Comparison of ENCODE assay signal across 17 cellular contexts in genomic region chr4:133559987-133560386, GRCh38.
A peak's percentile ranks its signal among the peaks of the same experiment; 100 is the strongest.
DNase-seq lines count a peak whose midpoint lies in the region; ATAC-seq, FAIRE-seq and TF ChIP-seq lines count a peak whose summit lies in the region.
"Had no signal": no experiment of that assay in that cellular context is flagged by ENCODE, and none has a peak within 500 bp of the region (broad histone marks: within the 10 kb centered on the region; RNA-seq: fewer than 3 reads in every experiment).

No MANE protein-coding gene starts in this region.

- no peaks in the 10 kb centered on the region for H3K36me3 Mint-ChIP-seq in WTC11

- H3K4me2 ChIP-seq in DND-41 (ENCODE audit: insufficient read depth, low read length) = no peak overlapping the region
- no peak overlapping the region for H3K4me2 ChIP-seq in HepG2 (ENCODE audit: low read depth, low read length)

- no peak overlapping the region for H3K4me3 Mint-ChIP-seq in WTC11
- H3K4me3 Mint-ChIP-seq: H9 had no signal

- POLR2A ChIA-PET in WTC11 (lab: Charles Lee) (no interaction called here), HepG2 (lab: Yijun Ruan, JAX) (no interaction called here)

- H3K36me3 ChIP-seq in DND-41 (ENCODE audit: insufficient read depth, low read length) (no peaks in the 10 kb centered on the region), HepG2 (replicated peaks in 1 of 2; ENCODE audit: control insufficient read depth in 1 of 2, insufficient read depth in 2 of 2, low read length in 2 of 2) (no peaks in the 10 kb centered on the region)

- in situ Hi-C loops in HepG2 (cut with HindIII; ENCODE audit: extremely low pct_ligation_motif_present, low pct_unique_long_range_greater_than_20kb) = no loop called here

- DNase-seq in DND-41 = no peak
- DNase-seq in WTC11 (ENCODE audit: low spot score) = no peak
- DNase-seq in HepG2 (ENCODE audit: low spot score) = no peak
- DNase-seq in sciatic nerve (ENCODE audit: low spot score) = no peak
- no peak for DNase-seq in NCI-H1048 (lab: John Stamatoyannopoulos, UW)
- DNase-seq in RKO (ENCODE audit: low spot score) = no peak
- DNase-seq in Ammon's horn (ENCODE audit: low spot score) = no peak
- DNase-seq: C1 segment of cervical spinal cord, H9, NCI-H1436, NCI-H2029, NCI-H446 treated with DMSO at 0.1 percent for 48 hours, OCI-M1, SIG-M5 had no signal

- TF ChIP-seq POLR2A in HepG2 (IDR thresholded peaks at IDR 0.05; ENCODE audit: insufficient read depth in 1 of 2, low read depth in 2 of 2, low read length in 2 of 2) = no peak

- H3K9me3 ChIP-seq in DND-41 (ENCODE audit: insufficient read depth, low read length, severe bottlenecking) = no peaks in the 10 kb centered on the region
- H3K9me3 ChIP-seq in HepG2 (ENCODE audit: low read length) = no peaks in the 10 kb centered on the region

- H3K4me3 ChIP-seq in DND-41 (ENCODE audit: low read depth in 1 of 2, low read length in 2 of 2) = no peak overlapping the region
- no peak overlapping the region for H3K4me3 ChIP-seq in HepG2 (replicated peaks in 1 of 3; ENCODE audit: insufficient read depth in 1 of 3, low read depth in 2 of 3, low read length in 3 of 3)

- H2AFZ ChIP-seq in DND-41 (ENCODE audit: low read depth, low read length) = peak overlapping the region; percentile 42; the same call in 1 of the 2 replicates
- H2AFZ ChIP-seq in HepG2 (ENCODE audit: low read length) = no peak overlapping the region

- H4K20me1 ChIP-seq in DND-41 (ENCODE audit: insufficient read depth, low read length) (no peaks in the 10 kb centered on the region), HepG2 (ENCODE audit: insufficient read depth, low read length) (no peaks in the 10 kb centered on the region)

- H3K9me3 Mint-ChIP-seq in WTC11 = peaks cover 4% of the 10 kb centered on the region; the same call in 1 of the 2 replicates

- no peak overlapping the region for H3K27ac Mint-ChIP-seq in WTC11
- H3K27ac Mint-ChIP-seq: H9 had no signal

- intact Hi-C loops in HepG2 (cut with micrococcal nuclease; ENCODE audit: unreplicated experiment) = no loop called here
- intact Hi-C loops in sciatic nerve (cut with DNase I) = no loop called here

- no peak for TF ChIP-seq CTCF in DND-41 (IDR thresholded peaks at IDR 0.05; ENCODE audit: borderline replicate concordance, extremely low read depth, low read length, poor library complexity, severe bottlenecking)
- TF ChIP-seq CTCF in WTC11 (IDR thresholded peaks at IDR 0.05) = no peak
- TF ChIP-seq CTCF in HepG2 (CRISPR knock-in tag; IDR thresholded peaks at IDR 0.05) = no peak

- WGBS in HepG2 (ENCODE audit: low lambda C conversion rate) = 7% methylated on average over 5 of the region's 6 CpGs

- no peaks in the 10 kb centered on the region for H3K27me3 ChIP-seq in DND-41 (ENCODE audit: insufficient read depth, low read length, poor library complexity)
- H3K27me3 ChIP-seq in HepG2 (ENCODE audit: control insufficient read depth in 1 of 2, insufficient read depth in 2 of 2, low read length in 2 of 2) = no peaks in the 10 kb centered on the region

- no peak for TF ChIP-seq EP300 in HepG2 (IDR thresholded peaks at IDR 0.05; ENCODE audit: low read depth in 2 of 2, low read length in 2 of 2)
- TF ChIP-seq EP300 in HepG2 (CRISPR knock-in tag; IDR thresholded peaks at IDR 0.05; ENCODE audit: borderline replicate concordance) = no peak

- H3K4me1 ChIP-seq in DND-41 (ENCODE audit: insufficient read depth, low read length) (0 out of 2 replicates have a peak, but pooled peaks cover 3% of the 10 kb centered on the region), HepG2 (ENCODE audit: insufficient read depth, low read length) (no peaks in the 10 kb centered on the region)

- no TSS peak for BruUV-seq in HepG2 (replicated peaks; lab: Mats Ljungman, UMichigan)

- CTCF ChIA-PET in WTC11 (lab: Charles Lee) (no interaction called here), HepG2 (lab: Yijun Ruan, JAX; ENCODE audit: low intra/inter-chr PET ratio, low total read pairs) (no interaction called here)

- no peaks in the 10 kb centered on the region for H3K4me1 Mint-ChIP-seq in WTC11
- H3K4me1 Mint-ChIP-seq: H9 had no signal

- no peak overlapping the region for H3K27ac ChIP-seq in DND-41 (ENCODE audit: low read length)
- H3K27ac ChIP-seq in HepG2 (ENCODE audit: extremely low read length, insufficient read depth, low read length) = no peak overlapping the region

- H3K79me2 ChIP-seq in DND-41 (ENCODE audit: insufficient read depth, low read length) = no peaks in the 10 kb centered on the region
- H3K79me2 ChIP-seq in HepG2 (ENCODE audit: insufficient read depth, low read length) = no peaks in the 10 kb centered on the region

- no peaks in the 10 kb centered on the region for H3K27me3 Mint-ChIP-seq in WTC11 (ENCODE audit: low read depth)

- no peak for TF ChIP-seq RAD21 in HepG2 (CRISPR knock-in tag; IDR thresholded peaks at IDR 0.05)

- no peak overlapping the region for H3K9ac ChIP-seq in DND-41 (ENCODE audit: low read depth, low read length)
- H3K9ac ChIP-seq in HepG2 (ENCODE audit: insufficient read depth, low read depth, low read length) = no peak overlapping the region

- ATAC-seq in DND-41 (ENCODE audit: insufficient read depth, low read depth) = peak; percentile 47; the same call in 2 of the 3 replicates
- peak; percentile 57 for ATAC-seq in WTC11
- peak; percentile 59 for ATAC-seq in HepG2
- peak; percentile 44 for ATAC-seq in sciatic nerve
- ATAC-seq in GM21423 (IDR thresholded peaks at IDR 0.05; ENCODE audit: unreplicated experiment) = no peak
- ATAC-seq: SK-N-SH treated with all-trans-retinoic acid at 6 μM for 48 hours had no signal

- no peak for FAIRE-seq in HepG2 (lab: Jason Lieb, UNC)
- FAIRE-seq: G401.6 had no signal

TF ChIP-seq in WTC11, 78 proteins besides CTCF, POLR2A, EP300 and RAD21 (continues in another document):
- no peak for TF ChIP-seq AR (CRISPR knock-in tag; IDR thresholded peaks at IDR 0.05)

TF ChIP-seq in HepG2, 621 proteins besides CTCF, POLR2A, EP300 and RAD21:
- TF ChIP-seq TCF7 (IDR thresholded peaks at IDR 0.05; ENCODE audit: low read depth) = no peak
- no peak for TF ChIP-seq ZSCAN9 (CRISPR knock-in tag; IDR thresholded peaks at IDR 0.05; ENCODE audit: borderline replicate concordance)
- TF ChIP-seq ZNF749 (CRISPR knock-in tag; IDR thresholded peaks at IDR 0.05; ENCODE audit: borderline replicate concordance) = no peak
- no peak for TF ChIP-seq GZF1 (CRISPR knock-in tag; IDR thresholded peaks at IDR 0.05)
- TF ChIP-seq ZNF121 (CRISPR knock-in tag; IDR thresholded peaks at IDR 0.05) = no peak
- TF ChIP-seq EHMT2 (IDR thresholded peaks at IDR 0.05; ENCODE audit: borderline replicate concordance, low read depth, low read length) = no peak
- TF ChIP-seq MAFF (IDR thresholded peaks at IDR 0.05; ENCODE audit: low read depth, low read length) = peak; percentile 52
- TF ChIP-seq MAFK (conservative IDR thresholded peaks at IDR 0.05 in 1 of 2, IDR thresholded peaks at IDR 0.05 in 1 of 2; ENCODE audit: low read length in 2 of 2) = peak; percentile 64 to 68
- TF ChIP-seq IKZF1 (IDR thresholded peaks at IDR 0.05) = no peak
- TF ChIP-seq ATAD3A (CRISPR knock-in tag; IDR thresholded peaks at IDR 0.05) = no peak
- no peak for TF ChIP-seq IKZF4 (CRISPR knock-in tag; IDR thresholded peaks at IDR 0.05; ENCODE audit: borderline replicate concordance, low read depth, not compliant biosample characterization)
- no peak for TF ChIP-seq CSRNP2 (CRISPR knock-in tag; conservative IDR thresholded peaks at IDR 0.05; ENCODE audit: low read depth)
